1 cellular context compared by ENCODE assay signal in genomic region chrX:109839694-109840358, GRCh38.
A peak's percentile ranks its signal among the peaks of the same experiment; 100 is the strongest.
TF ChIP-seq lines count a peak whose summit lies in the region.

No MANE protein-coding gene starts in this region.

TF ChIP-seq in HEK293, 187 proteins besides CTCF, POLR2A, EP300 and RAD21 (continued from another document):
- TF ChIP-seq ZSCAN18 (tag by site-specific recombination; IDR thresholded peaks at IDR 0.05) (no peak), ZNF169 (tag by site-specific recombination; IDR thresholded peaks at IDR 0.05) (no peak), OSR2 (tag by site-specific recombination; IDR thresholded peaks at IDR 0.05) (no peak), HOXC10 (CRISPR knock-in tag; IDR thresholded peaks at IDR 0.05) (no peak), HIC1 (tag by site-specific recombination; IDR thresholded peaks at IDR 0.05) (0 out of 2 replicates have a peak, but pooled peaks have one; percentile 19), ZNF202 (tag by site-specific recombination; IDR thresholded peaks at IDR 0.05; ENCODE audit: borderline replicate concordance) (no peak), ZNF707 (tag by site-specific recombination; IDR thresholded peaks at IDR 0.05) (no peak), IKZF3 (tag by site-specific recombination; IDR thresholded peaks at IDR 0.05) (0 out of 2 replicates have a peak, but pooled peaks have one; percentile 6), PRDM4 (tag by site-specific recombination; IDR thresholded peaks at IDR 0.05) (no peak), ZNF704 (tag by site-specific recombination; IDR thresholded peaks at IDR 0.05) (no peak), ZNF214 (tag by site-specific recombination; IDR thresholded peaks at IDR 0.05; ENCODE audit: borderline replicate concordance) (no peak), SALL2 (tag by site-specific recombination; IDR thresholded peaks at IDR 0.05; ENCODE audit: borderline replicate concordance) (no peak), KLF9 (tag by site-specific recombination; IDR thresholded peaks at IDR 0.05; ENCODE audit: low read depth) (no peak), ZNF391 (tag by site-specific recombination; IDR thresholded peaks at IDR 0.05; ENCODE audit: borderline replicate concordance, low read depth) (no peak), TRIM28 (IDR thresholded peaks at IDR 0.05; ENCODE audit: borderline replicate concordance, low read length) (no peak), ZNF548 (tag by site-specific recombination; IDR thresholded peaks at IDR 0.05) (no peak), PRDM1 (tag by site-specific recombination; IDR thresholded peaks at IDR 0.05) (peak; percentile 25; the same call in 1 of the 2 replicates)
